ENCODE assay signal across 1 cellular context in genomic region chr15:87713405-87713995, GRCh38.
TF ChIP-seq lines count a peak whose summit lies in the region.

No MANE protein-coding gene starts in this region.

TF ChIP-seq in SK-N-SH treated with all-trans-retinoic acid at 6 μM for 48 hours, 23 proteins besides CTCF, POLR2A, EP300 and RAD21 (continued from another document):
- TF ChIP-seq CSRNP3 (CRISPR knock-in tag; IDR thresholded peaks at IDR 0.05) (no peak), POU6F1 (CRISPR knock-in tag; IDR thresholded peaks at IDR 0.05; ENCODE audit: borderline replicate concordance, low read depth) (no peak), CREB5 (CRISPR knock-in tag; IDR thresholded peaks at IDR 0.05; ENCODE audit: low read depth) (no peak), ZC3H10 (CRISPR knock-in tag; IDR thresholded peaks at IDR 0.05) (no peak), CSDC2 (CRISPR knock-in tag; IDR thresholded peaks at IDR 0.05) (no peak), ISL1 (CRISPR knock-in tag; IDR thresholded peaks at IDR 0.05) (no peak), BACH2 (CRISPR knock-in tag; IDR thresholded peaks at IDR 0.05; ENCODE audit: borderline replicate concordance) (no peak), ESRRG (CRISPR knock-in tag; IDR thresholded peaks at IDR 0.05) (no peak), ZNF8 (CRISPR knock-in tag; IDR thresholded peaks at IDR 0.05) (no peak), ZFP3 (CRISPR knock-in tag; IDR thresholded peaks at IDR 0.05) (no peak), RARB (CRISPR knock-in tag; IDR thresholded peaks at IDR 0.05) (no peak), PATZ1 (CRISPR knock-in tag; IDR thresholded peaks at IDR 0.05; ENCODE audit: borderline replicate concordance) (no peak), SNAI2 (CRISPR knock-in tag; IDR thresholded peaks at IDR 0.05) (no peak), ZNF565 (CRISPR knock-in tag; conservative IDR thresholded peaks at IDR 0.05; ENCODE audit: low read depth) (no peak), PPARA (CRISPR knock-in tag; IDR thresholded peaks at IDR 0.05; ENCODE audit: borderline replicate concordance) (no peak), TOX (CRISPR knock-in tag; IDR thresholded peaks at IDR 0.05; ENCODE audit: borderline replicate concordance) (no peak), ZNF70 (CRISPR knock-in tag; IDR thresholded peaks at IDR 0.05) (no peak), GLIS3 (CRISPR knock-in tag; IDR thresholded peaks at IDR 0.05) (no peak)
